1 cellular context compared by ENCODE assay signal in the genomic region with DNA sequence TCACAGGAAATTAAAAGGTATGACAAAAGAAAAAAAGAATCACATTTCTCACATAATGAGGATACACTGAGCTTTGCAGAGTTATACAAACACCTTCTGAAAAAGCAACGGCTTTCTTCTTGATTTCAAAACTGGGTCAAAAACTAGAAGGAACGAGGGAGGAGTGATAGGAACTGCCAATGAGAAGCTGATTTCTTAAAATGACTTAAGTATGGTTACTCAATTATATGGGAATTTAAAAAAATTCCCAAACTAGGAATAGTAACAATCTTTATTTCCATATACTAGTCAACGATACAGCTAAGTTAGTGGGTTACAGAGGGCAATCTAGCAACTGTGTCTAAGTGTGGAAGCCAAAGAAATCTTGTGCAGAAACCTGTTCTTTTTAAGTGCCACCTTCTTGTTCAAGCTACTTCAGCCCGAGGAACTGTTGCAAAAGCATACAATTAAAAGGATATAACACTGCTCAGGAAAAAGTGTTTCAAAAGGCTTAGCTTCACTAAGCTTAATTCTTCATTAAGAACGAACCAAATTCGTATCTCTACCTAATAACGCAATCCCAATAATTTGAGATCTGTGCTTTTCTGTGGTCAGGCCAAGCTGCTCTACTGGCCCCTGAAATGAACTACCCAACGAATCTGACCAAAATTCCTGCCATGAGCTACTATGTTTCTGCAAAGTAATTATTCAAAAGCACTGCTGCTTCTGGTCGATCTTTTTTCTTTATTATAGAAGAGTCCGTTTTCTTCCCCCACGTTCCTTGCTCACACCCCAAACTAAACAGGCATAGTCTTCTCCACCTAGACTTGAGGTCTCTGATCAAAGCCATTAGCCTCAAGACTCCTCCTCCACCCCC.
TF ChIP-seq lines count a peak whose summit lies in the region.

No MANE protein-coding gene starts in this region.

TF ChIP-seq in SK-N-SH, 30 proteins besides CTCF, POLR2A, EP300 and RAD21 (continued from another document):
- TF ChIP-seq ZBTB33 (IDR thresholded peaks at IDR 0.05; ENCODE audit: borderline replicate concordance, low read depth): no peak
- TF ChIP-seq, protein P1, sequence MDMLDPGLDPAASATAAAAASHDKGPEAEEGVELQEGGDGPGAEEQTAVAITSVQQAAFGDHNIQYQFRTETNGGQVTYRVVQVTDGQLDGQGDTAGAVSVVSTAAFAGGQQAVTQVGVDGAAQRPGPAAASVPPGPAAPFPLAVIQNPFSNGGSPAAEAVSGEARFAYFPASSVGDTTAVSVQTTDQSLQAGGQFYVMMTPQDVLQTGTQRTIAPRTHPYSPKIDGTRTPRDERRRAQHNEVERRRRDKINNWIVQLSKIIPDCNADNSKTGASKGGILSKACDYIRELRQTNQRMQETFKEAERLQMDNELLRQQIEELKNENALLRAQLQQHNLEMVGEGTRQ (IDR thresholded peaks at IDR 0.05; ENCODE audit: borderline replicate concordance, low read depth, low read length): no peak
- TF ChIP-seq POLR2AphosphoS5 (IDR thresholded peaks at IDR 0.05; ENCODE audit: low read depth, low read length): no peak
- TF ChIP-seq, protein P2, sequence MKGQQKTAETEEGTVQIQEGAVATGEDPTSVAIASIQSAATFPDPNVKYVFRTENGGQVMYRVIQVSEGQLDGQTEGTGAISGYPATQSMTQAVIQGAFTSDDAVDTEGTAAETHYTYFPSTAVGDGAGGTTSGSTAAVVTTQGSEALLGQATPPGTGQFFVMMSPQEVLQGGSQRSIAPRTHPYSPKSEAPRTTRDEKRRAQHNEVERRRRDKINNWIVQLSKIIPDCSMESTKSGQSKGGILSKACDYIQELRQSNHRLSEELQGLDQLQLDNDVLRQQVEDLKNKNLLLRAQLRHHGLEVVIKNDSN (IDR thresholded peaks at IDR 0.05; ENCODE audit: borderline replicate concordance, low read depth): no peak
- no peak for TF ChIP-seq RXRA (IDR thresholded peaks at IDR 0.05; ENCODE audit: borderline replicate concordance, low read depth)
